Comparison of ENCODE assay signal across 19 cellular contexts in genomic region chr22:26570864-26571525, GRCh38. TPM values are rescaled to one million over a fixed set of nuclear protein-coding genes. Genes with fewer than 3 reads are reported as not detected.
DNase-seq lines count a peak whose midpoint lies in the region; ATAC-seq and TF ChIP-seq lines count a peak whose summit lies in the region.
"Had no signal": no experiment of that assay in that cellular context is flagged by ENCODE, and none has a peak within 500 bp of the region (broad histone marks: within the 10 kb centered on the region; RNA-seq: fewer than 3 reads in every experiment).

No MANE protein-coding gene starts in this region.

- peak overlapping the region; percentile 8 to 91 (median 58) for H3K27ac Mint-ChIP-seq in CD4-positive, alpha-beta memory T cell
- H3K27ac Mint-ChIP-seq in endothelial cell (ENCODE audit: unreplicated experiment) (peak overlapping the region; percentile 11), neural crest cell (ENCODE audit: unreplicated experiment) (peak overlapping the region; percentile 39)

- no peaks in the 10 kb centered on the region for H3K9me3 ChIP-seq in CD4-positive, alpha-beta memory T cell (ENCODE audit: control insufficient read depth in 1 of 2, low read length in 2 of 2)
- no peaks in the 10 kb centered on the region for H3K9me3 ChIP-seq in RWPE2 (ENCODE audit: severe bottlenecking)
- H3K9me3 ChIP-seq: gastroesophageal sphincter had no signal

- H3K36me3 Mint-ChIP-seq in CD4-positive, alpha-beta memory T cell, result peaks cover 8 to 9% of the 10 kb centered on the region in 2 donors
- H3K36me3 Mint-ChIP-seq in endothelial cell (ENCODE audit: low read depth, unreplicated experiment) (peaks cover 34% of the 10 kb centered on the region), neural crest cell (ENCODE audit: low read depth) (no peaks in the 10 kb centered on the region)

- no peaks in the 10 kb centered on the region for H3K27me3 ChIP-seq in CD4-positive, alpha-beta memory T cell (ENCODE audit: insufficient read depth, low read length)
- no peaks in the 10 kb centered on the region for H3K27me3 ChIP-seq in RWPE2 (ENCODE audit: insufficient read depth, poor library complexity, severe bottlenecking)
- H3K27me3 ChIP-seq: gastroesophageal sphincter had no signal

- H3K27me3 Mint-ChIP-seq in CD4-positive, alpha-beta memory T cell, result no peaks in the 10 kb centered on the region
- peaks cover 9% of the 10 kb centered on the region for H3K27me3 Mint-ChIP-seq in endothelial cell (ENCODE audit: unreplicated experiment)
- H3K27me3 Mint-ChIP-seq in neural crest cell (ENCODE audit: low read depth), result peaks cover 4% of the 10 kb centered on the region
- H3K27me3 Mint-ChIP-seq: activated CD4-positive, alpha-beta T cell treated with anti-CD3 and anti-CD28 coated beads, Interleukin-2, amount 10 ng/mL, durations not matched to agents 7 days and 5 days had no signal

- H3K9me3 Mint-ChIP-seq in CD4-positive, alpha-beta memory T cell, result no peaks in the 10 kb centered on the region
- no peaks in the 10 kb centered on the region for H3K9me3 Mint-ChIP-seq in endothelial cell (ENCODE audit: unreplicated experiment)
- H3K9me3 Mint-ChIP-seq in neural crest cell, result no peaks in the 10 kb centered on the region
- H3K9me3 Mint-ChIP-seq: activated CD4-positive, alpha-beta T cell treated with anti-CD3 and anti-CD28 coated beads, Interleukin-2, amount 10 ng/mL, durations not matched to agents 7 days and 5 days; nephron progenitor cell had no signal

- H3K27ac ChIP-seq in CD4-positive, alpha-beta memory T cell (ENCODE audit: low read depth, low read length), result no peak overlapping the region
- peak overlapping the region; percentile 87 for H3K27ac ChIP-seq in RWPE2 (ENCODE audit: poor library complexity, severe bottlenecking)
- H3K27ac ChIP-seq: gastroesophageal sphincter had no signal

- intact Hi-C loops in CD4-positive, alpha-beta memory T cell (cut with micrococcal nuclease), result no loop called here

- ATAC-seq in RWPE2 (ENCODE audit: low read depth) (no peak), GM18502 (IDR thresholded peaks at IDR 0.05; ENCODE audit: poor library complexity, unreplicated experiment) (no peak), HG02970 (IDR thresholded peaks at IDR 0.05; ENCODE audit: low FRiP score, unreplicated experiment) (no peak)
- ATAC-seq: gastroesophageal sphincter had no signal

- no peaks in the 10 kb centered on the region for H3K36me3 ChIP-seq in CD4-positive, alpha-beta memory T cell (ENCODE audit: insufficient read depth, low read length)
- H3K36me3 ChIP-seq in RWPE2 (ENCODE audit: low read depth), result no peaks in the 10 kb centered on the region
- H3K36me3 ChIP-seq: gastroesophageal sphincter had no signal

- CTCF ChIA-PET in CD4-positive, alpha-beta memory T cell (lab: Charles Lee; ENCODE audit: partially characterized antibody), result interaction anchor here (1.2 kb wide), 1 partner anchor 183 kb away, joined by 3 read pairs; no protein-coding TSS in a partner anchor

- H3K4me1 ChIP-seq in CD4-positive, alpha-beta memory T cell (ENCODE audit: insufficient read depth, low read length), result peaks cover 29% of the 10 kb centered on the region
- peaks cover 20% of the 10 kb centered on the region for H3K4me1 ChIP-seq in RWPE2 (ENCODE audit: insufficient read depth, poor library complexity, severe bottlenecking)
- H3K4me1 ChIP-seq: gastroesophageal sphincter had no signal

- no peak for DNase-seq in CD4-positive, alpha-beta memory T cell
- no peak for DNase-seq in RWPE2 (ENCODE audit: low spot score)
- no peak for DNase-seq in endothelial cell (ENCODE audit: low spot score)
- DNase-seq in neural crest cell (ENCODE audit: low read depth, low spot score), result no peak
- no peak for DNase-seq in NCI-H2227 (lab: John Stamatoyannopoulos, UW; ENCODE audit: unreplicated experiment)
- DNase-seq: activated CD4-positive, alpha-beta T cell treated with anti-CD3 and anti-CD28 coated beads, Interleukin-2, amount 10 ng/mL, durations not matched to agents 7 days and 5 days; activated T-cell treated with anti-CD3 and anti-CD28 coated beads, Interleukin-2, amount 50 U/mL, for 1 hour; amniotic stem cell; DMS 273 treated with DMSO at 0.1 percent for 48 hours; NCI-H1930; NCI-H524; nephron progenitor cell had no signal

- H3K4me3 ChIP-seq in CD4-positive, alpha-beta memory T cell (ENCODE audit: low read length in 2 of 2), result no peak overlapping the region
- no peak overlapping the region for H3K4me3 ChIP-seq in RWPE2 (ENCODE audit: severe bottlenecking)
- H3K4me3 ChIP-seq: gastroesophageal sphincter, lung had no signal

- no peak overlapping the region for H3K4me3 Mint-ChIP-seq in CD4-positive, alpha-beta memory T cell
- H3K4me3 Mint-ChIP-seq in endothelial cell (ENCODE audit: unreplicated experiment) (no peak overlapping the region), neural crest cell (no peak overlapping the region)
- H3K4me3 Mint-ChIP-seq: activated CD4-positive, alpha-beta T cell treated with anti-CD3 and anti-CD28 coated beads, Interleukin-2, amount 10 ng/mL, durations not matched to agents 7 days and 5 days; nephron progenitor cell had no signal

- POLR2A ChIA-PET in CD4-positive, alpha-beta memory T cell (lab: Charles Lee; ENCODE audit: partially characterized antibody), result no interaction called here

- peaks cover 38 to 69% (median 48%) of the 10 kb centered on the region in 4 donors for H3K4me1 Mint-ChIP-seq in CD4-positive, alpha-beta memory T cell
- H3K4me1 Mint-ChIP-seq in endothelial cell (ENCODE audit: unreplicated experiment), result peaks cover 46% of the 10 kb centered on the region
- peaks cover 39% of the 10 kb centered on the region for H3K4me1 Mint-ChIP-seq in neural crest cell

- no peak for TF ChIP-seq CTCF in RWPE2 (IDR thresholded peaks at IDR 0.05; ENCODE audit: poor library complexity, severe bottlenecking)
- TF ChIP-seq CTCF in endothelial cell (IDR thresholded peaks at IDR 0.05; ENCODE audit: unreplicated experiment), result no peak
- no peak for TF ChIP-seq CTCF in neural crest cell (conservative IDR thresholded peaks at IDR 0.05)

RNA-seq across cellular contexts. Expression of gene TPST2, which starts 18.9 kb away (rescaled TPM):
- 10 to 100 TPM; 23.9 to 27.9 TPM for total RNA-seq in CD4-positive, alpha-beta memory T cell
- polyA plus RNA-seq in CD4-positive, alpha-beta memory T cell, result 10 to 100 TPM; 46.6 to 47.8 TPM
- 59.3 TPM for total RNA-seq in endothelial cell (ENCODE audit: unreplicated experiment)
- 10.7 and 11.8 TPM in 2 replicates for total RNA-seq in neural crest cell

RNA-seq across cellular contexts. Expression of gene CRYBB1, which starts 46.8 kb away (rescaled TPM):
- not detected for total RNA-seq in CD4-positive, alpha-beta memory T cell
- polyA plus RNA-seq in CD4-positive, alpha-beta memory T cell, result not detected
- total RNA-seq in endothelial cell (ENCODE audit: unreplicated experiment) (9.5 TPM), neural crest cell (not detected in 2 replicates)
- total RNA-seq: activated CD4-positive, alpha-beta T cell treated with anti-CD3 and anti-CD28 coated beads, Interleukin-2, amount 10 ng/mL, durations not matched to agents 7 days and 5 days; MCF 10A; renal cortical epithelial cell had no signal

RNA-seq across cellular contexts. Expression of gene CRYBA4, which starts 50.8 kb away (rescaled TPM):
- total RNA-seq in CD4-positive, alpha-beta memory T cell, result not detected
- not detected for polyA plus RNA-seq in CD4-positive, alpha-beta memory T cell
- total RNA-seq in endothelial cell (ENCODE audit: unreplicated experiment), result 0.46 TPM
- not detected in 2 replicates for total RNA-seq in neural crest cell
- total RNA-seq: activated CD4-positive, alpha-beta T cell treated with anti-CD3 and anti-CD28 coated beads, Interleukin-2, amount 10 ng/mL, durations not matched to agents 7 days and 5 days; gastroesophageal sphincter; lung; MCF 10A; OCI-LY7; renal cortical epithelial cell had no signal

RNA-seq across cellular contexts. Expression of gene TFIP11, which starts 58.7 kb away (rescaled TPM):
- 10 to 100 TPM; 72.7 to 74.5 TPM for total RNA-seq in CD4-positive, alpha-beta memory T cell
- polyA plus RNA-seq in CD4-positive, alpha-beta memory T cell, result 10 to 100 TPM; 22.2 to 45.4 TPM
- total RNA-seq in endothelial cell (ENCODE audit: unreplicated experiment) (38.6 TPM), neural crest cell (33.6 and 34.3 TPM in 2 replicates)
